1 cellular context compared by ENCODE assay signal in the genomic region with DNA sequence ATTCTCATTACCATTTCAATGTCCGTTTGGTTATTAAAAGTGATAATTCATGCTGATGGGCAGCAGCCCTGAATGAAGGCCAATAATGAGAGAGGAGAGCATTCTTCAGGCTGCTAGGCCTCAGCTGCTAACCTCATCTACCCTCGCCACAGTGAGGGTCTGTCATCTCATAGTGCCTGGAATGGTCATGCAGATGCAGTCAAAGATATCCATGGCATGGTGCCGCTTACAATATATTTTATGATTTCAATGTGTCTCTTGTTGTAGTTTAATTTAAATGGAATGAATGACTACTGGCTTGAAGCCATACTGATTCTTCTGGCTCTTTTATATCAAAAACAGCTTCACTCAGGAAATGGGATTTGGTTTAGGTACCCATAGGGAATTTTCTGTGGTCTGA.
TF ChIP-seq lines count a peak whose summit lies in the region.

No MANE protein-coding gene starts in this region.

TF ChIP-seq in SK-N-SH, 30 proteins besides CTCF, POLR2A, EP300 and RAD21 (continued from another document):
- TF ChIP-seq, protein P1, sequence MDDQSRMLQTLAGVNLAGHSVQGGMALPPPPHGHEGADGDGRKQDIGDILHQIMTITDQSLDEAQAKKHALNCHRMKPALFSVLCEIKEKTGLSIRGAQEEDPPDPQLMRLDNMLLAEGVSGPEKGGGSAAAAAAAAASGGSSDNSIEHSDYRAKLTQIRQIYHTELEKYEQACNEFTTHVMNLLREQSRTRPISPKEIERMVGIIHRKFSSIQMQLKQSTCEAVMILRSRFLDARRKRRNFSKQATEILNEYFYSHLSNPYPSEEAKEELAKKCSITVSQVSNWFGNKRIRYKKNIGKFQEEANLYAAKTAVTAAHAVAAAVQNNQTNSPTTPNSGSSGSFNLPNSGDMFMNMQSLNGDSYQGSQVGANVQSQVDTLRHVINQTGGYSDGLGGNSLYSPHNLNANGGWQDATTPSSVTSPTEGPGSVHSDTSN (IDR thresholded peaks at IDR 0.05), result peak; percentile 82
TF ChIP-seq in SK-N-SH: peak in this region for 10.
